1 cellular context compared by ENCODE assay signal in genomic region chr22:20065896-20066616, GRCh38.
TF ChIP-seq lines count a peak whose summit lies in the region.

No MANE protein-coding gene starts in this region.

TF ChIP-seq in IMR-90, 13 proteins besides CTCF, POLR2A, EP300 and RAD21:
- no peak for TF ChIP-seq CHD1 (IDR thresholded peaks at IDR 0.05; ENCODE audit: low read depth, low read length)
- no peak for TF ChIP-seq MXI1 (IDR thresholded peaks at IDR 0.05; ENCODE audit: borderline replicate concordance, low read depth, low read length)
- TF ChIP-seq FOS (IDR thresholded peaks at IDR 0.05; ENCODE audit: low read depth, low read length), result no peak
- TF ChIP-seq BHLHE40 (IDR thresholded peaks at IDR 0.05; ENCODE audit: low read depth, low read length), result no peak
- no peak for TF ChIP-seq SMC3 (IDR thresholded peaks at IDR 0.05; ENCODE audit: low read depth, low read length)
- TF ChIP-seq USF2 (IDR thresholded peaks at IDR 0.05; ENCODE audit: low read depth, low read length), result no peak
- no peak for TF ChIP-seq RCOR1 (IDR thresholded peaks at IDR 0.05; ENCODE audit: insufficient replicate concordance, low read length)
- no peak for TF ChIP-seq CEBPB (IDR thresholded peaks at IDR 0.05; ENCODE audit: low read depth, low read length)
